ENCODE assay signal across 8 cellular contexts in genomic region chr2:23940976-23941605, GRCh38.
DNase-seq lines count a peak whose midpoint lies in the region; ATAC-seq, FAIRE-seq and TF ChIP-seq lines count a peak whose summit lies in the region.

No MANE protein-coding gene starts in this region.

- DNase-seq in NCI-H2107 treated with DMSO at 0.1 percent for 48 hours (lab: John Stamatoyannopoulos, UW; ENCODE audit: unreplicated experiment) (peak; percentile 42), NCI-H2107 (lab: John Stamatoyannopoulos, UW) (no peak), NCI-H69 (lab: John Stamatoyannopoulos, UW) (peak; percentile 13), coronary artery (ENCODE audit: low spot score) (no peak), memory B cell (ENCODE audit: low spot score in 2 of 2) (no peak), urothelium cell line (ENCODE audit: low spot score) (peak; percentile 18), NCI-H2196 treated with DMSO at 0.1 percent for 48 hours (lab: John Stamatoyannopoulos, UW; ENCODE audit: unreplicated experiment) (no peak)

- H3K4me1 Mint-ChIP-seq in memory B cell = peaks cover 24% of the 10 kb centered on the region

- peak overlapping the region; percentile 95 for H3K4me3 Mint-ChIP-seq in memory B cell

- TF ChIP-seq CTCF in coronary artery (IDR thresholded peaks at IDR 0.05) = no peak

- FAIRE-seq in urothelium cell line (lab: Jason Lieb, UNC) = no peak

- H3K9me3 Mint-ChIP-seq in memory B cell = no peaks in the 10 kb centered on the region

- H3K36me3 Mint-ChIP-seq in memory B cell = no peaks in the 10 kb centered on the region

- peak overlapping the region; percentile 92 for H3K4me3 ChIP-seq in coronary artery

- no peak for ATAC-seq in memory B cell (ENCODE audit: low read depth)
- ATAC-seq in GM21360 (IDR thresholded peaks at IDR 0.05; ENCODE audit: unreplicated experiment) = no peak

- peak overlapping the region; percentile 86 for H3K27ac Mint-ChIP-seq in memory B cell

- H3K27me3 Mint-ChIP-seq in memory B cell = no peaks in the 10 kb centered on the region

- H3K27ac ChIP-seq in coronary artery = peak overlapping the region; percentile 95 to 96

Comparison
In these comparisons a context has a peak if more than half of its experiments do, and no peak if none do; other contexts are left out.
1. DNase-seq: peak in NCI-H2107 treated with DMSO at 0.1 percent for 48 hours (single experiment), NCI-H69 (single experiment) and urothelium cell line (single experiment); none in NCI-H2107 (single experiment), coronary artery (single experiment), memory B cell (0 of 2) and NCI-H2196 treated with DMSO at 0.1 percent for 48 hours (single experiment).